34 cellular contexts compared by ENCODE assay signal in genomic region chr11:89508544-89508943, GRCh38. TPM values are rescaled to one million over a fixed set of nuclear protein-coding genes. Genes with fewer than 3 reads are reported as not detected.
"Had no signal": no experiment of that assay in that cellular context is flagged by ENCODE, and none has a peak within 500 bp of the region (broad histone marks: within the 10 kb centered on the region; RNA-seq: fewer than 3 reads in every experiment).

No MANE protein-coding gene starts in this region.

- H2AFZ ChIP-seq: PC-9 had no signal

- H3K27me3 ChIP-seq: SJSA1 had no signal

- H3K27ac ChIP-seq: KMS-11, PC-9, RWPE1, SJSA1 had no signal

- DNase-seq: Karpas-422, KBM-7, MM.1S, MV-4-11, NCI-H1092, NCI-H1105, NCI-H1417 treated with DMSO at 0.1 percent for 48 hours, NCI-H146, NCI-H1694, NCI-H187, NCI-H1930, NCI-H2029 treated with DMSO at 0.1 percent for 48 hours, NCI-H2081 treated with DMSO at 0.1 percent for 48 hours, NCI-H2107, NCI-H2171, NCI-H226, NCI-H446 treated with DMSO at 0.1 percent for 48 hours, NCI-H510A, NCI-H524, NCI-H526, NCI-H69, NCI-H748 treated with DMSO at 0.1 percent for 48 hours, NCI-H82, PC-9, SHP77 treated with DMSO at 0.1 percent for 48 hours, SK-N-SH had no signal

- ATAC-seq: Panc1, Right ventricle myocardium inferior had no signal

- H3K9ac ChIP-seq: KMS-11, SK-N-SH had no signal

- H3K4me3 ChIP-seq: PC-9, SJSA1 had no signal

- H3K36me3 ChIP-seq: SJSA1 had no signal

- H3K4me2 ChIP-seq: KMS-11, PC-9, SK-N-SH had no signal

- H3K9me3 ChIP-seq: SJSA1, SK-N-SH had no signal

- H3K4me1 ChIP-seq: SJSA1 had no signal

RNA-seq across cellular contexts. Expression of gene NOX4, which starts 17.4 kb away (rescaled TPM):
- total RNA-seq: LHCN-M2, MCF 10A, OCI-LY7, PC-9 had no signal
